ENCODE assay signal across 8 cellular contexts in the genomic region with DNA sequence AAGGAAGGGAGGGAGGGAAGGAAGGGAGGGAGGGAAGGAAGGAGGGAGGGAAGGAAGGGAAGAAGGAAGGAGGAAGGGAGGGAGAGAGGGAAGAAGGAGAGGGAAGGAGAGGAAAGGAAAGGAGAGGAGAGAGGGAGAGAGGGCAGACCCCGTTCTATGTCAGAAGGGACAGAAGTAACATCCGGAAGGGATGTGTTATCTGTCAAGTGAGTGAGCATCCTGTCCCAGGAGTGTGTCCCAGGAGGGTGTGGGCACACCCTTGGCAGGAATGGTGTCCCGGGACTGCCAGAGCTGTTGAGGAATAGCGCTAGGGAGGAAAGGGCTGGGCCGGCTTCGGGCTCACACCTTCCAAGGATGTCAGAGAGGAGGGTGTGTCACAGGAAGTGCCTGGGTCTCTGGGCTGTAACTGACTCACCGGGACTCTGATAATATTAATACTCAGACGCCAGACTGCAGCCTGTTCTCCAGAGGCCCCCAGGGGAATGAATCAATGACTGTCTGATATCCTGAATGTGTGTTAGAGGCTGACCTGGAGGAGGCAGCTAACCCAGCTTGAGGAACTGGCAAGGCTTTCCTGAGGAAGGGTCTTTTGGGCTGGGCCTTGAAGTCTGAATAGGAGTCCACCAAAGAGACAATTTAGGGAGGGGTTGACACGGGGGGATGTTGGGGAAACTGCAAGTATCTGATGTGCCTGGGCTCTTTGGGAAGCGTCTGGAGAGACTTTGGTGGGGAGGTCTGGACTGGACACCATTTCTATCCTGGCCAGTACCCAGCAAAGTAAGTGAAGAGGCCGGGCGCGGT. TPM values are rescaled to one million over a fixed set of nuclear protein-coding genes. Genes with fewer than 3 reads are reported as not detected.
DNase-seq lines count a peak whose midpoint lies in the region; ATAC-seq, FAIRE-seq and TF ChIP-seq lines count a peak whose summit lies in the region.

No MANE protein-coding gene starts in this region.

- no peaks in the 10 kb centered on the region for H3K36me3 Mint-ChIP-seq in activated CD8-positive, alpha-beta T cell treated with anti-CD3 and anti-CD28 coated beads for 36 hours (ENCODE audit: low read depth)

- TF ChIP-seq CTCF in A549 (IDR thresholded peaks at IDR 0.05), result no peak
- no peak for TF ChIP-seq CTCF in activated CD8-positive, alpha-beta T cell treated with anti-CD3 and anti-CD28 coated beads for 36 hours (IDR thresholded peaks at IDR 0.05)

- TF ChIP-seq POLR2A in A549 (IDR thresholded peaks at IDR 0.05; ENCODE audit: low read length), result no peak

- H3K27ac ChIP-seq in A549, result peak overlapping the region; percentile 81 to 86

- H3K4me3 ChIP-seq in A549, result no peak overlapping the region; the same call in 2 of the 3 replicates

- no peak for FAIRE-seq in A549 (lab: Jason Lieb, UNC)

- no peak for TF ChIP-seq EP300 in A549 (IDR thresholded peaks at IDR 0.05)

- peaks cover 7% of the 10 kb centered on the region for H3K4me1 Mint-ChIP-seq in activated CD8-positive, alpha-beta T cell treated with anti-CD3 and anti-CD28 coated beads for 36 hours (ENCODE audit: low read depth)

- peak overlapping the region; percentile 75 for H3K4me2 ChIP-seq in A549

- intact Hi-C loops in activated CD8-positive, alpha-beta T cell treated with anti-CD3 and anti-CD28 coated beads for 36 hours (cut with micrococcal nuclease), result no loop called here

- no peaks in the 10 kb centered on the region for H3K9me3 ChIP-seq in A549

- POLR2A ChIA-PET in A549 (lab: Yijun Ruan, JAX), result interaction anchor here (0.7 kb wide), 1 partner anchor 145 kb away, joined by 3 read pairs; no protein-coding TSS in a partner anchor
- POLR2A ChIA-PET in activated CD8-positive, alpha-beta T cell treated with anti-CD3 and anti-CD28 coated beads for 36 hours (lab: Charles Lee), result interaction anchor here (1.3 kb wide), 1 partner anchor 10 kb away, joined by 3 read pairs; no protein-coding TSS in a partner anchor

- ATAC-seq in A549, result peak; percentile 87 to 93
- peak; percentile 82 for ATAC-seq in activated CD8-positive, alpha-beta T cell treated with anti-CD3 and anti-CD28 coated beads for 36 hours
- no peak for ATAC-seq in HG03139 (IDR thresholded peaks at IDR 0.05; ENCODE audit: unreplicated experiment)
- no peak for ATAC-seq in HG02973 (IDR thresholded peaks at IDR 0.05; ENCODE audit: unreplicated experiment)

- peaks cover 26% of the 10 kb centered on the region for H3K4me1 ChIP-seq in A549

- DNase-seq in A549 (ENCODE audit: low read depth in 1 of 2, low spot score in 1 of 2) (peak; percentile 89 to 91), H4 (ENCODE audit: low spot score) (peak; percentile 89), iris pigment epithelial cell (ENCODE audit: low read depth) (peak; percentile 68), hippocampal formation (lab: John Stamatoyannopoulos, UW) (no peak), NCI-H446 (lab: John Stamatoyannopoulos, UW) (no peak)
- DNase-seq in activated CD8-positive, alpha-beta T cell treated with anti-CD3 and anti-CD28 coated beads for 36 hours, result peak; percentile 27

- no peaks in the 10 kb centered on the region for H3K27me3 Mint-ChIP-seq in activated CD8-positive, alpha-beta T cell treated with anti-CD3 and anti-CD28 coated beads for 36 hours

- 29% methylated on average over 13 of the region's 13 CpGs for WGBS in A549 (ENCODE audit: missing lambda C conversion rate)

- no peaks in the 10 kb centered on the region for H3K9me3 Mint-ChIP-seq in activated CD8-positive, alpha-beta T cell treated with anti-CD3 and anti-CD28 coated beads for 36 hours

- CTCF ChIA-PET in A549 (lab: Yijun Ruan, JAX), result interaction anchor here (0.6 to 2.8 kb wide), 5 partner anchors 9 to 129 kb away, joined by 3 to 17 read pairs (median 3); no protein-coding TSS in a partner anchor
- CTCF ChIA-PET in activated CD8-positive, alpha-beta T cell treated with anti-CD3 and anti-CD28 coated beads for 36 hours (lab: Charles Lee), result interaction anchor here (0.7 kb wide), 1 partner anchor 55 kb away, joined by 3 read pairs; no protein-coding TSS in a partner anchor

- H3K4me3 Mint-ChIP-seq in activated CD8-positive, alpha-beta T cell treated with anti-CD3 and anti-CD28 coated beads for 36 hours, result no peak overlapping the region

- TF ChIP-seq RAD21 in A549 (conservative IDR thresholded peaks at IDR 0.05 in 1 of 2, IDR thresholded peaks at IDR 0.05 in 1 of 2), result no peak

- no peak overlapping the region for H3K27ac Mint-ChIP-seq in activated CD8-positive, alpha-beta T cell treated with anti-CD3 and anti-CD28 coated beads for 36 hours

TF ChIP-seq in A549, 52 proteins besides CTCF, POLR2A, EP300 and RAD21:
- TF ChIP-seq RCOR1 (IDR thresholded peaks at IDR 0.05; ENCODE audit: low read depth, low read length) (no peak), JUNB (IDR thresholded peaks at IDR 0.05) (0 out of 2 replicates have a peak, but pooled peaks have one; percentile 14), FOSL2 (IDR thresholded peaks at IDR 0.05) (no peak), FOSL2 (CRISPR knock-in tag; IDR thresholded peaks at IDR 0.05) (peak; percentile 78)

RNA-seq across cellular contexts. Expression of a gene that starts 18.9 kb away (rescaled TPM):
- polyA plus RNA-seq in A549 (2011; rRNA removed), result 1,312 and 1,863 TPM in 2 replicates
- polyA plus RNA-seq in A549 (2012; cell fraction: cytosol; rRNA removed), result 6,925 and 8,166 TPM in 2 replicates
- polyA plus RNA-seq in A549 (2012; cell fraction: nucleus; rRNA removed), result 8,032 and 13,648 TPM in 2 replicates
- polyA plus RNA-seq in A549 (2017; fragmentation: RNase III; extraction: RNeasy Plus Mini Kit Qiagen cat#74134 plus additional on column Dnase treatment), result 5,057 to 5,556 TPM (median 5,344 TPM) in 3 replicates
- 3,044 and 5,216 TPM in 2 replicates for polyA minus RNA-seq in A549 (2011; rRNA and poly(A)+ RNA removed)
- 4,047 and 4,905 TPM in 2 replicates for total RNA-seq in H4 (2014; rRNA removed; shearing (Covaris generic))
- total RNA-seq in activated CD8-positive, alpha-beta T cell treated with anti-CD3 and anti-CD28 coated beads for 36 hours, result 1,000 to 10,000 TPM; 9,410 to 9,639 TPM

RNA-seq across cellular contexts. Expression of a gene that starts 35.7 kb away (rescaled TPM):
- polyA plus RNA-seq in A549 (2011; rRNA removed) (5.2 and 5.8 TPM in 2 replicates), A549 (2017; fragmentation: RNase III; extraction: RNeasy Plus Mini Kit Qiagen cat#74134 plus additional on column Dnase treatment) (12.3 to 13.0 TPM (median 12.7 TPM) in 3 replicates)
- 6.7 and 11.7 TPM in 2 replicates for polyA plus RNA-seq in A549 (2012; cell fraction: cytosol; rRNA removed)
- 21.0 and 33.1 TPM in 2 replicates for polyA plus RNA-seq in A549 (2012; cell fraction: nucleus; rRNA removed)
- polyA minus RNA-seq in A549 (2011; rRNA and poly(A)+ RNA removed), result 6.3 and 9.3 TPM in 2 replicates
- total RNA-seq in H4 (2014; rRNA removed; shearing (Covaris generic)), result 7.3 and 8.9 TPM in 2 replicates
- total RNA-seq in activated CD8-positive, alpha-beta T cell treated with anti-CD3 and anti-CD28 coated beads for 36 hours, result 1 to 10 TPM; 7.5 to 7.7 TPM

RNA-seq across cellular contexts. Expression of a gene that starts 43.3 kb away (rescaled TPM):
- 39.1 and 50.6 TPM in 2 replicates for polyA plus RNA-seq in A549 (2011; rRNA removed)
- 139 and 218 TPM in 2 replicates for polyA plus RNA-seq in A549 (2012; cell fraction: cytosol; rRNA removed)
- polyA plus RNA-seq in A549 (2012; cell fraction: nucleus; rRNA removed), result 193 and 320 TPM in 2 replicates
- 165 to 184 TPM (median 171 TPM) in 3 replicates for polyA plus RNA-seq in A549 (2017; fragmentation: RNase III; extraction: RNeasy Plus Mini Kit Qiagen cat#74134 plus additional on column Dnase treatment)
- polyA minus RNA-seq in A549 (2011; rRNA and poly(A)+ RNA removed), result 37.2 and 59.3 TPM in 2 replicates
- total RNA-seq in H4 (2014; rRNA removed; shearing (Covaris generic)), result 173 and 225 TPM in 2 replicates
- 10 to 100 TPM; 24.5 to 25.2 TPM for total RNA-seq in activated CD8-positive, alpha-beta T cell treated with anti-CD3 and anti-CD28 coated beads for 36 hours

Comparison
In these comparisons a context has a peak if more than half of its experiments do, and no peak if none do; other contexts are left out.
1. ATAC-seq: peak in A549 (2 of 2) and activated CD8-positive, alpha-beta T cell treated with anti-CD3 and anti-CD28 coated beads for 36 hours (single experiment); none in HG03139 (single experiment) and HG02973 (single experiment).
2. DNase-seq: peak in A549 (2 of 2), H4 (single experiment), activated CD8-positive, alpha-beta T cell treated with anti-CD3 and anti-CD28 coated beads for 36 hours (single experiment) and iris pigment epithelial cell (single experiment); none in hippocampal formation (0 of 2) and NCI-H446 (0 of 2).